ENCODE assay signal across 16 cellular contexts in genomic region chr20:63527184-63527583, GRCh38. TPM values are rescaled to one million over a fixed set of nuclear protein-coding genes. Genes with fewer than 3 reads are reported as not detected.
DNase-seq lines count a peak whose midpoint lies in the region; ATAC-seq and TF ChIP-seq lines count a peak whose summit lies in the region.
"Had no signal": no experiment of that assay in that cellular context is flagged by ENCODE, and none has a peak within 500 bp of the region (broad histone marks: within the 10 kb centered on the region; RNA-seq: fewer than 3 reads in every experiment).

No MANE protein-coding gene starts in this region.

- H3K27me3 ChIP-seq in CD4-positive, CD25-positive, alpha-beta regulatory T cell (ENCODE audit: control insufficient read depth, insufficient read depth, low read length), result no peaks in the 10 kb centered on the region

- CTCF ChIA-PET in activated naive CD4-positive, alpha-beta T cell treated with anti-CD3 and anti-CD28 coated beads, Interleukin-2, amount 10 ng/mL, durations not matched to agents 7 days and 5 days (lab: Charles Lee), result interaction anchor here (1.3 kb wide), 1 partner anchor 10 kb away, joined by 4 read pairs; the partner anchor contains the start of gene PTK6
- CTCF ChIA-PET in RWPE1 (lab: Yijun Ruan, JAX), result interaction anchor here (1.3 kb wide), 1 partner anchor 218 kb away, joined by 5 read pairs; no protein-coding TSS in a partner anchor
- CTCF ChIA-PET in activated CD8-positive, alpha-beta memory T cell treated with anti-CD3 and anti-CD28 coated beads, Interleukin-2, amount 10 ng/mL, durations not matched to agents 7 days and 5 days (lab: Charles Lee), result no interaction called here

- H3K4me3 Mint-ChIP-seq in activated naive CD4-positive, alpha-beta T cell treated with anti-CD3 and anti-CD28 coated beads, Interleukin-2, amount 10 ng/mL, durations not matched to agents 7 days and 5 days, result no peak overlapping the region
- H3K4me3 Mint-ChIP-seq in CD4-positive, CD25-positive, alpha-beta regulatory T cell, result peak overlapping the region in 1 of 4 donors; percentile 61
- peak overlapping the region; percentile 14 for H3K4me3 Mint-ChIP-seq in neural crest cell
- H3K4me3 Mint-ChIP-seq in activated CD8-positive, alpha-beta memory T cell treated with anti-CD3 and anti-CD28 coated beads, Interleukin-2, amount 10 ng/mL, durations not matched to agents 7 days and 5 days, result no peak overlapping the region

- H3K4me1 Mint-ChIP-seq in activated naive CD4-positive, alpha-beta T cell treated with anti-CD3 and anti-CD28 coated beads, Interleukin-2, amount 10 ng/mL, durations not matched to agents 7 days and 5 days, result peaks cover 15% of the 10 kb centered on the region
- H3K4me1 Mint-ChIP-seq in CD4-positive, CD25-positive, alpha-beta regulatory T cell, result peaks cover 4 to 20% (median 13%) of the 10 kb centered on the region in 4 donors
- H3K4me1 Mint-ChIP-seq in neural crest cell, result peaks cover 29% of the 10 kb centered on the region
- peaks cover 14% of the 10 kb centered on the region for H3K4me1 Mint-ChIP-seq in activated CD8-positive, alpha-beta memory T cell treated with anti-CD3 and anti-CD28 coated beads, Interleukin-2, amount 10 ng/mL, durations not matched to agents 7 days and 5 days

- POLR2A ChIA-PET in RWPE1 (lab: Yijun Ruan, JAX; ENCODE audit: low non-redundant PET), result interaction anchor here (0.7 kb wide), 1 partner anchor 206 kb away, joined by 3 read pairs; no protein-coding TSS in a partner anchor

- H3K36me3 ChIP-seq in CD4-positive, CD25-positive, alpha-beta regulatory T cell (ENCODE audit: control insufficient read depth, insufficient read depth, low read length), result peaks cover 10% of the 10 kb centered on the region

- H3K27ac Mint-ChIP-seq in activated naive CD4-positive, alpha-beta T cell treated with anti-CD3 and anti-CD28 coated beads, Interleukin-2, amount 10 ng/mL, durations not matched to agents 7 days and 5 days, result no peak overlapping the region
- no peak overlapping the region for H3K27ac Mint-ChIP-seq in activated naive CD4-positive, alpha-beta T cell treated with anti-CD3 and anti-CD28 coated beads, Interleukin-2, amount 50 U/mL, for 72 hours
- H3K27ac Mint-ChIP-seq in CD4-positive, CD25-positive, alpha-beta regulatory T cell, result peak overlapping the region in 2 of 3 donors; percentile 4 to 35
- no peak overlapping the region for H3K27ac Mint-ChIP-seq in neural crest cell (ENCODE audit: unreplicated experiment)
- no peak overlapping the region for H3K27ac Mint-ChIP-seq in activated CD8-positive, alpha-beta memory T cell treated with anti-CD3 and anti-CD28 coated beads, Interleukin-2, amount 10 ng/mL, durations not matched to agents 7 days and 5 days

- no peaks in the 10 kb centered on the region for H3K9me3 ChIP-seq in CD4-positive, CD25-positive, alpha-beta regulatory T cell (ENCODE audit: control insufficient read depth in 2 of 2, low read length in 2 of 2)

- peaks cover 6% of the 10 kb centered on the region for H3K9me3 Mint-ChIP-seq in activated naive CD4-positive, alpha-beta T cell treated with anti-CD3 and anti-CD28 coated beads, Interleukin-2, amount 10 ng/mL, durations not matched to agents 7 days and 5 days
- H3K9me3 Mint-ChIP-seq in activated naive CD4-positive, alpha-beta T cell treated with anti-CD3 and anti-CD28 coated beads, Interleukin-2, amount 50 U/mL, for 72 hours, result peaks cover 4 to 10% of the 10 kb centered on the region in 2 donors
- H3K9me3 Mint-ChIP-seq in CD4-positive, CD25-positive, alpha-beta regulatory T cell, result peaks cover 0 to 3% (median 2%) of the 10 kb centered on the region in 7 donors
- H3K9me3 Mint-ChIP-seq in neural crest cell, result no peaks in the 10 kb centered on the region
- H3K9me3 Mint-ChIP-seq in activated CD8-positive, alpha-beta memory T cell treated with anti-CD3 and anti-CD28 coated beads, Interleukin-2, amount 10 ng/mL, durations not matched to agents 7 days and 5 days (ENCODE audit: low read depth), result peaks cover 2% of the 10 kb centered on the region

- H3K36me3 Mint-ChIP-seq in activated naive CD4-positive, alpha-beta T cell treated with anti-CD3 and anti-CD28 coated beads, Interleukin-2, amount 10 ng/mL, durations not matched to agents 7 days and 5 days, result peaks cover 21% of the 10 kb centered on the region
- peaks cover 12 to 25% of the 10 kb centered on the region in 2 donors for H3K36me3 Mint-ChIP-seq in activated naive CD4-positive, alpha-beta T cell treated with anti-CD3 and anti-CD28 coated beads, Interleukin-2, amount 50 U/mL, for 72 hours
- H3K36me3 Mint-ChIP-seq in CD4-positive, CD25-positive, alpha-beta regulatory T cell, result peaks cover 13% of the 10 kb centered on the region
- peaks cover 5% of the 10 kb centered on the region for H3K36me3 Mint-ChIP-seq in neural crest cell (ENCODE audit: low read depth)
- H3K36me3 Mint-ChIP-seq in activated CD8-positive, alpha-beta memory T cell treated with anti-CD3 and anti-CD28 coated beads, Interleukin-2, amount 10 ng/mL, durations not matched to agents 7 days and 5 days, result peaks cover 20% of the 10 kb centered on the region

- peaks cover 26% of the 10 kb centered on the region for H3K27me3 Mint-ChIP-seq in activated naive CD4-positive, alpha-beta T cell treated with anti-CD3 and anti-CD28 coated beads, Interleukin-2, amount 10 ng/mL, durations not matched to agents 7 days and 5 days
- peaks cover 10% of the 10 kb centered on the region for H3K27me3 Mint-ChIP-seq in CD4-positive, CD25-positive, alpha-beta regulatory T cell
- peaks cover 9% of the 10 kb centered on the region for H3K27me3 Mint-ChIP-seq in neural crest cell (ENCODE audit: low read depth)
- H3K27me3 Mint-ChIP-seq in activated CD8-positive, alpha-beta memory T cell treated with anti-CD3 and anti-CD28 coated beads, Interleukin-2, amount 10 ng/mL, durations not matched to agents 7 days and 5 days, result peaks cover 14% of the 10 kb centered on the region

- no peak for TF ChIP-seq CTCF in RWPE1 (conservative IDR thresholded peaks at IDR 0.05; ENCODE audit: low read depth)
- no peak for TF ChIP-seq CTCF in neural crest cell (conservative IDR thresholded peaks at IDR 0.05)

- DNase-seq in activated naive CD4-positive, alpha-beta T cell treated with anti-CD3 and anti-CD28 coated beads, Interleukin-2, amount 10 ng/mL, durations not matched to agents 7 days and 5 days, result peak; percentile 8
- DNase-seq in activated naive CD4-positive, alpha-beta T cell treated with anti-CD3 and anti-CD28 coated beads, Interleukin-2, amount 50 U/mL, for 72 hours (ENCODE audit: low spot score in 2 of 2), result no peak
- no peak for DNase-seq in CD4-positive, CD25-positive, alpha-beta regulatory T cell
- no peak for DNase-seq in RWPE1 (ENCODE audit: low spot score)
- DNase-seq in neural crest cell (ENCODE audit: low read depth, low spot score), result no peak
- DNase-seq in activated CD8-positive, alpha-beta memory T cell treated with anti-CD3 and anti-CD28 coated beads, Interleukin-2, amount 10 ng/mL, durations not matched to agents 7 days and 5 days, result no peak
- DNase-seq in NCI-H524 (lab: John Stamatoyannopoulos, UW), result no peak
- DNase-seq: EL, GF-D8, MM.1S, NCI-H1048, NCI-H1417 treated with DMSO at 0.1 percent for 48 hours, NCI-H187 treated with DMSO at 0.1 percent for 48 hours had no signal

- H3K27ac ChIP-seq in CD4-positive, CD25-positive, alpha-beta regulatory T cell (ENCODE audit: insufficient read depth, low read length, poor library complexity, severe bottlenecking), result no peak overlapping the region
- peak overlapping the region; percentile 28 for H3K27ac ChIP-seq in RWPE1
- H3K27ac ChIP-seq: BLaER1 treated with 17β-estradiol and CSF1 and Interleukin-3, amounts not matched to agents 10 nM and 100 nM had no signal

- H3K4me1 ChIP-seq in CD4-positive, CD25-positive, alpha-beta regulatory T cell (ENCODE audit: control insufficient read depth, insufficient read depth, low read length, poor library complexity, severe bottlenecking), result peaks cover 6% of the 10 kb centered on the region

- no peak overlapping the region for H3K4me3 ChIP-seq in CD4-positive, CD25-positive, alpha-beta regulatory T cell (ENCODE audit: low read depth, low read length)
- H3K4me3 ChIP-seq: BLaER1 treated with 17β-estradiol and CSF1 and Interleukin-3, amounts not matched to agents 10 nM and 100 nM had no signal

- ATAC-seq in activated naive CD4-positive, alpha-beta T cell treated with anti-CD3 and anti-CD28 coated beads, Interleukin-2, amount 50 U/mL, for 72 hours, result no peak
- ATAC-seq in CD4-positive, CD25-positive, alpha-beta regulatory T cell (ENCODE audit: low read depth in 2 of 2), result no peak
- no peak for ATAC-seq in activated CD8-positive, alpha-beta memory T cell treated with anti-CD3 and anti-CD28 coated beads, Interleukin-2, amount 10 ng/mL, durations not matched to agents 7 days and 5 days

RNA-seq across cellular contexts. Expression of gene PPDPF, which starts 6.6 kb away (rescaled TPM):
- 100 to 1,000 TPM in 1 of 2 donors, 10 to 100 TPM in 1; 60.7 to 117 TPM for total RNA-seq in activated naive CD4-positive, alpha-beta T cell treated with anti-CD3 and anti-CD28 coated beads, Interleukin-2, amount 50 U/mL, for 72 hours
- total RNA-seq in CD4-positive, CD25-positive, alpha-beta regulatory T cell, result 155 TPM
- polyA plus RNA-seq in CD4-positive, CD25-positive, alpha-beta regulatory T cell, result 100 to 1,000 TPM in 1 of 4 donors, 10 to 100 TPM in 3; 75.8 to 110 (median 85.2) TPM
- 193 and 201 TPM in 2 replicates for total RNA-seq in neural crest cell
- 100 to 1,000 TPM; 138 to 237 TPM for total RNA-seq in activated CD8-positive, alpha-beta memory T cell treated with anti-CD3 and anti-CD28 coated beads, Interleukin-2, amount 10 ng/mL, durations not matched to agents 7 days and 5 days

RNA-seq across cellular contexts. Expression of gene PTK6, which starts 10.0 kb away (rescaled TPM):
- total RNA-seq in activated naive CD4-positive, alpha-beta T cell treated with anti-CD3 and anti-CD28 coated beads, Interleukin-2, amount 50 U/mL, for 72 hours, result under 1 TPM; 0.54 to 0.57 TPM
- 0.20 TPM for total RNA-seq in CD4-positive, CD25-positive, alpha-beta regulatory T cell
- under 1 TPM in 3 of 4 donors, not detected in 1; 0.15 to 0.21 (median 0.19) TPM for polyA plus RNA-seq in CD4-positive, CD25-positive, alpha-beta regulatory T cell
- not detected in 2 replicates for total RNA-seq in neural crest cell
- total RNA-seq in activated CD8-positive, alpha-beta memory T cell treated with anti-CD3 and anti-CD28 coated beads, Interleukin-2, amount 10 ng/mL, durations not matched to agents 7 days and 5 days, result under 1 TPM; 0.21 to 0.53 TPM
- total RNA-seq: H4 had no signal

RNA-seq across cellular contexts. Expression of gene SRMS, which starts 20.4 kb away (rescaled TPM):
- total RNA-seq in activated naive CD4-positive, alpha-beta T cell treated with anti-CD3 and anti-CD28 coated beads, Interleukin-2, amount 50 U/mL, for 72 hours, result not detected
- not detected for total RNA-seq in CD4-positive, CD25-positive, alpha-beta regulatory T cell
- not detected for polyA plus RNA-seq in CD4-positive, CD25-positive, alpha-beta regulatory T cell
- not detected in 2 replicates for total RNA-seq in neural crest cell
- not detected for total RNA-seq in activated CD8-positive, alpha-beta memory T cell treated with anti-CD3 and anti-CD28 coated beads, Interleukin-2, amount 10 ng/mL, durations not matched to agents 7 days and 5 days
- total RNA-seq: H4, NCI-H460 had no signal

RNA-seq across cellular contexts. Expression of gene FNDC11, which starts 26.8 kb away (rescaled TPM):
- under 1 TPM in 1 of 2 donors, not detected in 1; 0.10 TPM for total RNA-seq in activated naive CD4-positive, alpha-beta T cell treated with anti-CD3 and anti-CD28 coated beads, Interleukin-2, amount 50 U/mL, for 72 hours
- 1.5 TPM for total RNA-seq in CD4-positive, CD25-positive, alpha-beta regulatory T cell
- polyA plus RNA-seq in CD4-positive, CD25-positive, alpha-beta regulatory T cell, result under 1 TPM; 0.07 to 0.94 (median 0.18) TPM
- 1.5 and 1.9 TPM in 2 replicates for total RNA-seq in neural crest cell
- total RNA-seq in activated CD8-positive, alpha-beta memory T cell treated with anti-CD3 and anti-CD28 coated beads, Interleukin-2, amount 10 ng/mL, durations not matched to agents 7 days and 5 days, result under 1 TPM; 0.14 to 0.35 TPM
- total RNA-seq: H4 had no signal

RNA-seq across cellular contexts. Expression of gene EEF1A2, which starts 28.3 kb away (rescaled TPM):
- 1 to 10 TPM in 1 of 2 donors, under 1 TPM in 1; 0.14 to 3.1 TPM for total RNA-seq in activated naive CD4-positive, alpha-beta T cell treated with anti-CD3 and anti-CD28 coated beads, Interleukin-2, amount 50 U/mL, for 72 hours
- 2.1 TPM for total RNA-seq in CD4-positive, CD25-positive, alpha-beta regulatory T cell
- polyA plus RNA-seq in CD4-positive, CD25-positive, alpha-beta regulatory T cell, result under 1 TPM in 3 of 4 donors, not detected in 1; 0.10 to 0.56 (median 0.11) TPM
- total RNA-seq in neural crest cell, result 4.5 and 4.6 TPM in 2 replicates
- under 1 TPM in 1 of 2 experiments, not detected in 1; 0.84 TPM for total RNA-seq in activated CD8-positive, alpha-beta memory T cell treated with anti-CD3 and anti-CD28 coated beads, Interleukin-2, amount 10 ng/mL, durations not matched to agents 7 days and 5 days

Comparison
In these comparisons a context has a peak if more than half of its experiments do, and no peak if none do; other contexts are left out.
1. H3K27ac Mint-ChIP-seq: peak in CD4-positive, CD25-positive, alpha-beta regulatory T cell (2 of 3); none in activated naive CD4-positive, alpha-beta T cell treated with anti-CD3 and anti-CD28 coated beads, Interleukin-2, amount 10 ng/mL, durations not matched to agents 7 days and 5 days (single experiment), activated naive CD4-positive, alpha-beta T cell treated with anti-CD3 and anti-CD28 coated beads, Interleukin-2, amount 50 U/mL, for 72 hours (0 of 2), neural crest cell (single experiment) and activated CD8-positive, alpha-beta memory T cell treated with anti-CD3 and anti-CD28 coated beads, Interleukin-2, amount 10 ng/mL, durations not matched to agents 7 days and 5 days (single experiment).